Comparison of ENCODE assay signal across 8 cellular contexts in genomic region chr10:132066186-132066585, GRCh38. TPM values are rescaled to one million over a fixed set of nuclear protein-coding genes. Genes with fewer than 3 reads are reported as not detected.
DNase-seq lines count a peak whose midpoint lies in the region; ATAC-seq, FAIRE-seq and TF ChIP-seq lines count a peak whose summit lies in the region.

No MANE protein-coding gene starts in this region.

- H3K36me3 ChIP-seq in ACC112 (ENCODE audit: insufficient read depth, low read length) (no peaks in the 10 kb centered on the region), endodermal cell (ENCODE audit: control insufficient read depth, insufficient read depth, low read length) (no peaks in the 10 kb centered on the region)

- ATAC-seq in GM19455 (IDR thresholded peaks at IDR 0.05; ENCODE audit: unreplicated experiment): no peak

- H3K27ac Mint-ChIP-seq in endodermal cell: no peak overlapping the region
- H3K27ac Mint-ChIP-seq in nephron progenitor cell: no peak overlapping the region

- H3K4me3 Mint-ChIP-seq in endodermal cell (peak overlapping the region; percentile 15), nephron progenitor cell (peak overlapping the region; percentile 64)

- H3K9me3 ChIP-seq in endodermal cell (ENCODE audit: control insufficient read depth, low read length): no peaks in the 10 kb centered on the region

- H3K36me3 Mint-ChIP-seq in endodermal cell (ENCODE audit: low read depth) (no peaks in the 10 kb centered on the region), nephron progenitor cell (ENCODE audit: low read depth) (no peaks in the 10 kb centered on the region)

- H3K27ac ChIP-seq in ACC112 (ENCODE audit: low read depth, low read length) (peak overlapping the region; percentile 2; the same call in 1 of the 2 replicates), endodermal cell (ENCODE audit: low read depth, low read length) (no peak overlapping the region)

- no peaks in the 10 kb centered on the region for H3K79me2 ChIP-seq in ACC112 (ENCODE audit: control insufficient read depth, insufficient read depth, low read length, unreplicated experiment)

- H3K9ac ChIP-seq in endodermal cell (ENCODE audit: extremely low read depth, low read length, poor library complexity, severe bottlenecking): no peak overlapping the region

- H2AFZ ChIP-seq in ACC112 (ENCODE audit: low read length, unreplicated experiment): peak overlapping the region; percentile 82

- H3K4me3 ChIP-seq in ACC112 (ENCODE audit: low read depth, low read length) (peak overlapping the region; percentile 78), endodermal cell (ENCODE audit: low read length) (no peak overlapping the region)

- 92 to 94% methylated on average over 4 to 15 of the region's 15 CpGs for WGBS in endodermal cell (ENCODE audit: insufficient coverage in 1 of 2, insufficient read length in 1 of 2), 2 experiments

- H3K9me3 Mint-ChIP-seq in endodermal cell: no peaks in the 10 kb centered on the region
- peaks cover 3% of the 10 kb centered on the region for H3K9me3 Mint-ChIP-seq in nephron progenitor cell

- no peak for TF ChIP-seq CTCF in endodermal cell (conservative IDR thresholded peaks at IDR 0.05)
- no peak for TF ChIP-seq CTCF in nephron progenitor cell (IDR thresholded peaks at IDR 0.05)

- H3K4me1 Mint-ChIP-seq in endodermal cell (peaks cover 6% of the 10 kb centered on the region), nephron progenitor cell (peaks cover 19% of the 10 kb centered on the region)

- H3K4me1 ChIP-seq in ACC112 (ENCODE audit: control insufficient read depth, insufficient read depth, low read length, unreplicated experiment): peaks cover 9% of the 10 kb centered on the region
- H3K4me1 ChIP-seq in endodermal cell (ENCODE audit: control insufficient read depth, insufficient read depth, low read length): no peaks in the 10 kb centered on the region

- H3K27me3 ChIP-seq in ACC112 (ENCODE audit: insufficient read depth, low read length): peaks cover 9% of the 10 kb centered on the region; the same call in 1 of the 2 replicates
- no peaks in the 10 kb centered on the region for H3K27me3 ChIP-seq in endodermal cell (ENCODE audit: control insufficient read depth, insufficient read depth, low read length, poor library complexity, severe bottlenecking)

- no peaks in the 10 kb centered on the region for H3K27me3 Mint-ChIP-seq in endodermal cell (ENCODE audit: insufficient read depth)
- H3K27me3 Mint-ChIP-seq in nephron progenitor cell (ENCODE audit: low read depth, poor library complexity): peaks cover 50% of the 10 kb centered on the region

- FAIRE-seq in frontal cortex (lab: Jason Lieb, UNC): no peak

- DNase-seq in NCI-H526 treated with DMSO at 0.1 percent for 48 hours (lab: John Stamatoyannopoulos, UW) (peak; percentile 43), endodermal cell (no peak), nephron progenitor cell (no peak), frontal cortex (ENCODE audit: low spot score in 2 of 2) (no peak), DMS153 (lab: John Stamatoyannopoulos, UW) (no peak), NCI-H2227 (lab: John Stamatoyannopoulos, UW; ENCODE audit: unreplicated experiment) (no peak)

RNA-seq across cellular contexts. Expression of gene JAKMIP3, which starts 0.4 kb away (rescaled TPM):
- total RNA-seq in endodermal cell (under 1 TPM; 0.95 to 0.99 TPM), frontal cortex (4.1 TPM)
- polyA plus RNA-seq in endodermal cell (2013, experiment 1 of 2): 1.0 TPM
- 0.87 TPM for polyA plus RNA-seq in endodermal cell (2013, experiment 2 of 2)
